In genomic region chr21:35046880-35047229, GRCh38 we compare ENCODE assay signal across 8 cellular contexts. TPM values are rescaled to one million over a fixed set of nuclear protein-coding genes. Genes with fewer than 3 reads are reported as not detected.
DNase-seq lines count a peak whose midpoint lies in the region; FAIRE-seq and TF ChIP-seq lines count a peak whose summit lies in the region.

No MANE protein-coding gene starts in this region.

- peaks cover 73% of the 10 kb centered on the region for H3K4me1 ChIP-seq in DOHH2 (ENCODE audit: control insufficient read depth, low read length)
- peaks cover 69% of the 10 kb centered on the region for H3K4me1 ChIP-seq in effector memory CD4-positive, alpha-beta T cell (ENCODE audit: control insufficient read depth, insufficient read depth, low read length, poor library complexity, severe bottlenecking)
- peaks cover 53% of the 10 kb centered on the region for H3K4me1 ChIP-seq in osteoblast (ENCODE audit: insufficient read depth, low read length)

- peak overlapping the region; percentile 90 for H3K4me3 ChIP-seq in DOHH2 (ENCODE audit: low read length)
- H3K4me3 ChIP-seq in effector memory CD4-positive, alpha-beta T cell (ENCODE audit: insufficient read depth, low read depth, low read length, poor library complexity, severe bottlenecking): peak overlapping the region; percentile 72
- peak overlapping the region; percentile 76 for H3K4me3 ChIP-seq in osteoblast (ENCODE audit: insufficient read depth, low read length)
- peak overlapping the region in 24 of 59 donors; percentile 4 to 50 (median 21) for H3K4me3 ChIP-seq in dorsolateral prefrontal cortex

- H3K36me3 ChIP-seq in DOHH2 (ENCODE audit: control insufficient read depth, low read length) (peaks cover 63% of the 10 kb centered on the region), osteoblast (ENCODE audit: insufficient read depth, low read length) (peaks cover 8% of the 10 kb centered on the region)
- H3K36me3 ChIP-seq in effector memory CD4-positive, alpha-beta T cell (ENCODE audit: control insufficient read depth, insufficient read depth, low read length): no peaks in the 10 kb centered on the region

- TF ChIP-seq CTCF in DOHH2 (IDR thresholded peaks at IDR 0.05; ENCODE audit: low read depth, low read length, poor library complexity, severe bottlenecking) (no peak), osteoblast (IDR thresholded peaks at IDR 0.05; ENCODE audit: extremely low read depth, low read depth, low read length) (no peak), dorsolateral prefrontal cortex (IDR thresholded peaks at IDR 0.05 in 54 of 56, conservative IDR thresholded peaks at IDR 0.05 in 2 of 56; ENCODE audit: low read depth in 1 of 56, partially characterized antibody in 56 of 56) (no peak)

- no peak for FAIRE-seq in RCC 7860 (lab: Jason Lieb, UNC)

- H2AFZ ChIP-seq in osteoblast (ENCODE audit: low read length): peak overlapping the region; percentile 78

- H4K20me1 ChIP-seq in DOHH2 (ENCODE audit: control insufficient read depth, insufficient read depth, low read depth, low read length) (peaks cover 7% of the 10 kb centered on the region; the same call in 1 of the 2 replicates), osteoblast (ENCODE audit: insufficient read depth, low read length) (no peaks in the 10 kb centered on the region)

- H3K9me2 ChIP-seq in DOHH2 (replicated peaks; ENCODE audit: control insufficient read depth, low read length): no peaks in the 10 kb centered on the region

- H3K9me3 ChIP-seq in DOHH2 (ENCODE audit: control insufficient read depth, insufficient read depth, low read length) (no peaks in the 10 kb centered on the region), osteoblast (ENCODE audit: low read depth, low read length) (no peaks in the 10 kb centered on the region)
- no peaks in the 10 kb centered on the region for H3K9me3 ChIP-seq in effector memory CD4-positive, alpha-beta T cell (ENCODE audit: control insufficient read depth, low read length)

- DNase-seq in effector memory CD4-positive, alpha-beta T cell: no peak
- DNase-seq in osteoblast (ENCODE audit: insufficient read length, low spot score, missing footprints): no peak
- no peak for DNase-seq in effector CD4-positive, alpha-beta T cell
- DNase-seq in dorsolateral prefrontal cortex: no peak
- no peak for DNase-seq in ecto neural progenitor cell (ENCODE audit: low spot score)
- DNase-seq in RCC 7860 (ENCODE audit: low spot score): no peak

- H3K27me3 ChIP-seq in DOHH2 (ENCODE audit: control insufficient read depth, low read length) (no peaks in the 10 kb centered on the region), osteoblast (ENCODE audit: insufficient read depth, low read length) (no peaks in the 10 kb centered on the region), dorsolateral prefrontal cortex (peaks cover 0 to 42% (median 9%) of the 10 kb centered on the region in 45 donors)
- no peaks in the 10 kb centered on the region for H3K27me3 ChIP-seq in effector memory CD4-positive, alpha-beta T cell (replicated peaks; ENCODE audit: control insufficient read depth, insufficient read depth, low read length, poor library complexity, severe bottlenecking)

- intact Hi-C loops in dorsolateral prefrontal cortex (cut with DNase I): no loop called here

- H3K27ac ChIP-seq in DOHH2 (ENCODE audit: low read depth, low read length) (peak overlapping the region; percentile 91), osteoblast (ENCODE audit: low read depth, low read length) (peak overlapping the region; percentile 98), dorsolateral prefrontal cortex (peak overlapping the region in 1 of 59 donors; percentile 35)
- peak overlapping the region; percentile 92 for H3K27ac ChIP-seq in effector memory CD4-positive, alpha-beta T cell (ENCODE audit: insufficient read depth, low read length, poor library complexity, severe bottlenecking)

- H3K4me2 ChIP-seq in DOHH2 (ENCODE audit: low read length) (peak overlapping the region; percentile 95), osteoblast (ENCODE audit: insufficient read depth, low read length) (peak overlapping the region; percentile 81)

- peaks cover 26% of the 10 kb centered on the region for H3F3A ChIP-seq in DOHH2 (ENCODE audit: control insufficient read depth, insufficient read depth)

- H3K79me2 ChIP-seq in DOHH2 (ENCODE audit: control insufficient read depth, low read length): peaks cover 76% of the 10 kb centered on the region
- peaks cover 51% of the 10 kb centered on the region for H3K79me2 ChIP-seq in osteoblast (ENCODE audit: insufficient read depth, low read length)

TF ChIP-seq in PFSK-1, 5 proteins besides CTCF, POLR2A, EP300 and RAD21:
- TF ChIP-seq TAF1 (IDR thresholded peaks at IDR 0.05; ENCODE audit: borderline replicate concordance, insufficient read depth, low read length): 0 out of 2 replicates have a peak, but pooled peaks have one; percentile 20
- TF ChIP-seq SIN3A (IDR thresholded peaks at IDR 0.05; ENCODE audit: borderline replicate concordance, insufficient read depth, low read length): no peak; the same call in 1 of the 2 replicates

RNA-seq across cellular contexts. Expression of gene RUNX1, which starts 2.2 kb away (rescaled TPM):
- 22.7 TPM for polyA plus RNA-seq in PFSK-1 (2012; ENCODE audit: insufficient read length, low read depth)
- total RNA-seq in osteoblast: 40.9 and 60.4 TPM in 2 replicates
- 10 to 100 TPM in 53 of 120 experiments, 1 to 10 TPM in 67; 1.7 to 24.9 (median 8.8) TPM for total RNA-seq in dorsolateral prefrontal cortex
